In genomic region chr15:90062023-90062728, GRCh38 we compare ENCODE assay signal across 8 cellular contexts. TPM values are rescaled to one million over a fixed set of nuclear protein-coding genes. Genes with fewer than 3 reads are reported as not detected.
DNase-seq lines count a peak whose midpoint lies in the region; ATAC-seq and TF ChIP-seq lines count a peak whose summit lies in the region.

No MANE protein-coding gene starts in this region.

- H3K27ac ChIP-seq in left ventricle myocardium inferior (replicated peaks) (peak overlapping the region; percentile 87), sigmoid colon (peak overlapping the region; percentile 52 to 83 (median 70))

- H3K4me1 ChIP-seq in left ventricle myocardium inferior (peaks cover 69% of the 10 kb centered on the region), sigmoid colon (peaks cover 0 to 61% (median 48%) of the 10 kb centered on the region in 4 donors)

- H3K27me3 Mint-ChIP-seq in Calu3 (ENCODE audit: unreplicated experiment): no peaks in the 10 kb centered on the region
- H3K27me3 Mint-ChIP-seq in activated T-cell treated with anti-CD3 and anti-CD28 coated beads, Interleukin-2, amount 50 U/mL, for 4 hours (ENCODE audit: low read depth): no peaks in the 10 kb centered on the region

- CTCF ChIA-PET in Calu3 (lab: Charles Lee): no interaction called here

- no peaks in the 10 kb centered on the region for H3K36me3 Mint-ChIP-seq in Calu3 (ENCODE audit: insufficient read depth, unreplicated experiment)
- no peaks in the 10 kb centered on the region for H3K36me3 Mint-ChIP-seq in activated T-cell treated with anti-CD3 and anti-CD28 coated beads, Interleukin-2, amount 50 U/mL, for 4 hours (ENCODE audit: insufficient read depth)

- no peak for TF ChIP-seq CTCF in Calu3 (IDR thresholded peaks at IDR 0.05; ENCODE audit: unreplicated experiment)
- TF ChIP-seq CTCF in left ventricle myocardium inferior (IDR thresholded peaks at IDR 0.05; ENCODE audit: borderline replicate concordance): no peak
- no peak for TF ChIP-seq CTCF in sigmoid colon (IDR thresholded peaks at IDR 0.05)

- WGBS in sigmoid colon, 2 donors: 12 to 53% methylated on average over 13 of the region's 13 CpGs

- BruUV-seq in Calu3 (replicated peaks; lab: Mats Ljungman, UMichigan): no TSS peak

- intact Hi-C loops in Calu3 (cut with micrococcal nuclease; ENCODE audit: unreplicated experiment) (no loop called here), left ventricle myocardium inferior (cut with micrococcal nuclease) (loop anchor here (10.0 kb wide), 1 partner anchor 67 kb away; no protein-coding TSS in a partner anchor), sigmoid colon (cut with DNase I) (no loop called here)

- peak; percentile 43 for DNase-seq in Calu3
- peak; percentile 93 for DNase-seq in NCI-H2171 treated with DMSO at 0.1 percent for 48 hours (lab: John Stamatoyannopoulos, UW)
- peak; percentile 29 for DNase-seq in activated T-cell treated with anti-CD3 and anti-CD28 coated beads, Interleukin-2, amount 50 U/mL, for 4 hours
- DNase-seq in left ventricle myocardium inferior: peak; percentile 54
- no peak for DNase-seq in sigmoid colon
- DNase-seq in AG20443 (ENCODE audit: low spot score): no peak
- no peak for DNase-seq in cerebellum (ENCODE audit: low spot score)

- H3K27ac Mint-ChIP-seq in Calu3 (ENCODE audit: unreplicated experiment): no peak overlapping the region

- H3K4me3 ChIP-seq in left ventricle myocardium inferior (no peak overlapping the region), sigmoid colon (peak overlapping the region in 2 of 4 donors; percentile 12 to 23)

- H3K4me1 Mint-ChIP-seq in Calu3 (ENCODE audit: low read depth, unreplicated experiment): no peaks in the 10 kb centered on the region
- H3K4me1 Mint-ChIP-seq in activated T-cell treated with anti-CD3 and anti-CD28 coated beads, Interleukin-2, amount 50 U/mL, for 4 hours (ENCODE audit: low read depth): peaks cover 49% of the 10 kb centered on the region

- H3K27me3 ChIP-seq in left ventricle myocardium inferior (ENCODE audit: low read depth): no peaks in the 10 kb centered on the region
- H3K27me3 ChIP-seq in sigmoid colon: no peaks in the 10 kb centered on the region

- no peaks in the 10 kb centered on the region for H3K9me3 ChIP-seq in left ventricle myocardium inferior (replicated peaks)
- no peaks in the 10 kb centered on the region for H3K9me3 ChIP-seq in sigmoid colon

- ATAC-seq in activated T-cell treated with anti-CD3 and anti-CD28 coated beads, Interleukin-2, amount 50 U/mL, for 4 hours: peak in 1 of 2 donors; percentile 22
- no peak for ATAC-seq in HG02885 (IDR thresholded peaks at IDR 0.05; ENCODE audit: poor library complexity, unreplicated experiment)

- H3K4me3 Mint-ChIP-seq in Calu3 (ENCODE audit: low read depth, unreplicated experiment): no peak overlapping the region
- no peak overlapping the region for H3K4me3 Mint-ChIP-seq in activated T-cell treated with anti-CD3 and anti-CD28 coated beads, Interleukin-2, amount 50 U/mL, for 4 hours

- H3K36me3 ChIP-seq in left ventricle myocardium inferior: no peaks in the 10 kb centered on the region
- H3K36me3 ChIP-seq in sigmoid colon: peaks cover 0 to 3% (median 0%) of the 10 kb centered on the region in 4 donors

- TF ChIP-seq POLR2A in sigmoid colon (IDR thresholded peaks at IDR 0.05): no peak

- H3K9me3 Mint-ChIP-seq in Calu3 (ENCODE audit: low read depth, unreplicated experiment): no peaks in the 10 kb centered on the region
- H3K9me3 Mint-ChIP-seq in activated T-cell treated with anti-CD3 and anti-CD28 coated beads, Interleukin-2, amount 50 U/mL, for 4 hours: no peaks in the 10 kb centered on the region

- no peak for TF ChIP-seq EP300 in sigmoid colon (IDR thresholded peaks at IDR 0.05)

RNA-seq across cellular contexts. Expression of gene IDH2, which starts 40.1 kb away (rescaled TPM):
- total RNA-seq in Calu3 (2022): 96.1 and 108 TPM in 2 replicates
- 10 to 100 TPM; 32.8 to 45.1 (median 43.3) TPM for total RNA-seq in activated T-cell treated with anti-CD3 and anti-CD28 coated beads, Interleukin-2, amount 50 U/mL, for 4 hours
- 933 TPM for total RNA-seq in left ventricle myocardium inferior
- 100 to 1,000 TPM in 3 of 4 donors, 10 to 100 TPM in 1; 77.2 to 164 (median 116) TPM for total RNA-seq in sigmoid colon
- polyA plus RNA-seq in sigmoid colon: 100 to 1,000 TPM in 1 of 3 donors, 10 to 100 TPM in 2; 43.8 to 210 (median 90.2) TPM
- 51.9 TPM for total RNA-seq in cerebellum

Comparison
In these comparisons a context has a peak if more than half of its experiments do, and no peak if none do; other contexts are left out.
1. DNase-seq: peak in Calu3 (single experiment), NCI-H2171 treated with DMSO at 0.1 percent for 48 hours (single experiment), activated T-cell treated with anti-CD3 and anti-CD28 coated beads, Interleukin-2, amount 50 U/mL, for 4 hours (single experiment) and left ventricle myocardium inferior (single experiment); none in sigmoid colon (single experiment), AG20443 (single experiment) and cerebellum (single experiment).